Comparison of ENCODE assay signal across 22 cellular contexts in the genomic region with DNA sequence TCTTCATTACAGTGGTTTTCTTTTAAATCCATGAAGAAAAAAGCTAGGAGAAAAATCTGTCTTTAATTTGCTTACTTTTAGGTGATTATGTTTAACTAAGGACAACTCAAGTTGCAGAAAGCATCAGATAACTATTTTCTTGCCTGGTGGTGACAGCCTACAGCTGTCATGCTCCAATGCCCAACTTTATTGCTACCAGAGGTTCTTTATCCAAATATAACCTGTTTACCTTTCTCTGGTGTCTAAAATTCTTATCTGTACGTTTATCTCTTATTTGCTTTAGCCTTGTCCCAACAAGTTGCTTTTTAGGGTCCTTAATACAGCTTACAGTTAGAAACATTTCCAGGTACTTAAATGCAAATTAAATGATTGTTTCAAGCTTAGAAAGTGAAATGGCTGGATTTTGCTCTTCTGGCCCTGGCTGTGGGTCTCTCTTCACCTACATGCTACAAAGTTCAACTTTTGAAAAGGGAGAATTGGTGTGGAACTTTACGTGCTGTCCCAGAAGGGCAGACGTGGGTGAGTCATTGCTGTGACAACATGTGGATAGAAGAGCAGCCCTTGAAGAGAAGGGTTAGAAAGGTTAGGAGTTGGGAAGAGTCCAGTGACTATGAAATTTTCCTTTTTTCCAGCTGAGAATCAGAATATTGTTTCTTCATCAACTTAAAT.
DNase-seq lines count a peak whose midpoint lies in the region; ATAC-seq, FAIRE-seq and TF ChIP-seq lines count a peak whose summit lies in the region.
"Had no signal": no experiment of that assay in that cellular context is flagged by ENCODE, and none has a peak within 500 bp of the region (broad histone marks: within the 10 kb centered on the region; RNA-seq: fewer than 3 reads in every experiment).

No MANE protein-coding gene starts in this region.

- H3K9me3 ChIP-seq in K562 (replicated peaks; ENCODE audit: control insufficient read depth, insufficient read depth, low read depth, low read length) (no peaks in the 10 kb centered on the region), HepG2 (ENCODE audit: low read length) (peaks cover 4% of the 10 kb centered on the region; the same call in 1 of the 2 replicates), stomach (peaks cover 0 to 5% (median 0%) of the 10 kb centered on the region in 4 donors)
- H3K9me3 ChIP-seq: SK-N-SH had no signal

- TF ChIP-seq CTCF in K562 (IDR thresholded peaks at IDR 0.05 in 2 of 3, conservative IDR thresholded peaks at IDR 0.05 in 1 of 3; ENCODE audit: insufficient read depth in 2 of 3, low read depth in 1 of 3, low read length in 3 of 3) (no peak), HepG2 (CRISPR knock-in tag; IDR thresholded peaks at IDR 0.05) (no peak), stomach (IDR thresholded peaks at IDR 0.05) (no peak)

- H3K4me1 ChIP-seq in K562 (replicated peaks in 1 of 2; ENCODE audit: control insufficient read depth in 2 of 2, insufficient read depth in 2 of 2, low read length in 2 of 2) (no peaks in the 10 kb centered on the region), HepG2 (ENCODE audit: insufficient read depth, low read length) (peaks cover 20% of the 10 kb centered on the region), stomach (peaks cover 0 to 40% (median 27%) of the 10 kb centered on the region in 4 donors)
- H3K4me1 ChIP-seq: heart left ventricle, upper lobe of left lung had no signal

- H3K27ac ChIP-seq in K562 (ENCODE audit: extremely low read depth, low read depth, low read length) (no peak overlapping the region), HepG2 (ENCODE audit: extremely low read length, insufficient read depth, low read length) (no peak overlapping the region), stomach (peak overlapping the region in 4 of 5 donors; percentile 3 to 49 (median 25))
- H3K27ac ChIP-seq: BLaER1 treated with 17β-estradiol and CSF1 and Interleukin-3, amounts not matched to agents 10 nM and 100 nM; coronary artery; upper lobe of left lung had no signal

- BruUV-seq in K562 (replicated peaks; lab: Mats Ljungman, UMichigan), result no TSS peak
- no TSS peak for BruUV-seq in HepG2 (replicated peaks; lab: Mats Ljungman, UMichigan)

- H4K20me1 ChIP-seq in K562 (replicated peaks; ENCODE audit: control insufficient read depth, insufficient read depth, low read length), result no peaks in the 10 kb centered on the region
- no peaks in the 10 kb centered on the region for H4K20me1 ChIP-seq in HepG2 (ENCODE audit: insufficient read depth, low read length)
- H4K20me1 ChIP-seq: BLaER1 treated with 17β-estradiol and CSF1 and Interleukin-3, amounts not matched to agents 10 nM and 100 nM had no signal

- H3K36me3 ChIP-seq in K562 (ENCODE audit: control insufficient read depth, insufficient read depth, low read length) (no peaks in the 10 kb centered on the region), HepG2 (replicated peaks in 1 of 2; ENCODE audit: control insufficient read depth in 1 of 2, insufficient read depth in 2 of 2, low read length in 2 of 2) (no peaks in the 10 kb centered on the region), stomach (no peaks in the 10 kb centered on the region)
- H3K36me3 ChIP-seq: BLaER1 treated with 17β-estradiol and CSF1 and Interleukin-3, amounts not matched to agents 10 nM and 100 nM; heart left ventricle; upper lobe of left lung had no signal

- DNase-seq in LoVo (ENCODE audit: low spot score) (peak; percentile 75), K562 (ENCODE audit: extremely low read depth in 1 of 4, low spot score in 3 of 4) (peak in 2 of 4 experiments; percentile 7 to 30), HepG2 (ENCODE audit: low spot score) (peak; percentile 54), stomach (no peak), NCI-H2227 treated with DMSO at 0.1 percent for 48 hours (lab: John Stamatoyannopoulos, UW) (no peak), mesenteric fat pad (ENCODE audit: low spot score) (no peak)
- DNase-seq: activated CD8-positive, alpha-beta T cell treated with anti-CD3 and anti-CD28 coated beads for 36 hours; DMS79 treated with DMSO at 0.1 percent for 48 hours; heart left ventricle; left cardiac atrium; natural killer cell; NCI-H1417; NCI-H345; retina; SK-N-SH; stimulated activated CD4-positive, alpha-beta T cell treated with anti-CD3 and anti-CD28 coated beads, Interleukin-2, amount 100 ng/mL, for 48 hours had no signal

- H3K9ac ChIP-seq in K562 (ENCODE audit: insufficient read depth in 1 of 2, low read depth in 2 of 2, low read length in 2 of 2) (no peak overlapping the region), HepG2 (ENCODE audit: insufficient read depth, low read depth, low read length) (no peak overlapping the region)
- H3K9ac ChIP-seq: BLaER1 treated with 17β-estradiol and CSF1 and Interleukin-3, amounts not matched to agents 10 nM and 100 nM; SK-N-SH had no signal

- TF ChIP-seq EP300 in K562 (IDR thresholded peaks at IDR 0.05; ENCODE audit: low read length), result no peak
- no peak for TF ChIP-seq EP300 in HepG2 (IDR thresholded peaks at IDR 0.05; ENCODE audit: low read depth in 2 of 2, low read length in 2 of 2)
- TF ChIP-seq EP300 in HepG2 (CRISPR knock-in tag; IDR thresholded peaks at IDR 0.05; ENCODE audit: borderline replicate concordance), result no peak
- TF ChIP-seq EP300 in stomach (IDR thresholded peaks at IDR 0.05), result no peak

- 6% methylated on average over 3 of the region's 3 CpGs for WGBS in K562 (ENCODE audit: insufficient coverage, low coverage, missing lambda C conversion rate)
- WGBS in HepG2 (ENCODE audit: low lambda C conversion rate), result 0% methylated on average over 3 of the region's 3 CpGs
- 25 to 38% (median 28%) methylated on average over 3 of the region's 3 CpGs for WGBS in stomach, 5 donors

- FAIRE-seq in K562 (lab: Jason Lieb, UNC) (peak; percentile 6), HepG2 (lab: Jason Lieb, UNC) (no peak)
- FAIRE-seq: H1, TTC549 had no signal

- ATAC-seq in K562 (no peak), HepG2 (peak; percentile 90), GM18873 (IDR thresholded peaks at IDR 0.05; ENCODE audit: low FRiP score, unreplicated experiment) (no peak)
- ATAC-seq: activated CD8-positive, alpha-beta T cell treated with anti-CD3 and anti-CD28 coated beads for 36 hours; heart left ventricle; left cardiac atrium; natural killer cell had no signal

- TF ChIP-seq POLR2A in K562 (conservative IDR thresholded peaks at IDR 0.05), result no peak
- TF ChIP-seq POLR2A in HepG2 (IDR thresholded peaks at IDR 0.05; ENCODE audit: insufficient read depth in 1 of 2, low read depth in 2 of 2, low read length in 2 of 2), result no peak
- TF ChIP-seq POLR2A in stomach (IDR thresholded peaks at IDR 0.05), result no peak

- in situ Hi-C loops in K562 (cut with MboI) (no loop called here), HepG2 (cut with HindIII; ENCODE audit: extremely low pct_ligation_motif_present, low pct_unique_long_range_greater_than_20kb) (no loop called here)

- intact Hi-C loops in K562 (cut with micrococcal nuclease), result no loop called here
- intact Hi-C loops in HepG2 (cut with micrococcal nuclease; ENCODE audit: unreplicated experiment), result no loop called here
- intact Hi-C loops in stomach (cut with DNase I; ENCODE audit: low total_unique reads), result no loop called here

- H2AFZ ChIP-seq in K562 (ENCODE audit: low read depth, low read length) (peak overlapping the region; percentile 75), HepG2 (ENCODE audit: low read length) (no peak overlapping the region)

- CTCF ChIA-PET in K562 (lab: Yijun Ruan, JAX; ENCODE audit: low intra/inter-chr PET ratio), result no interaction called here
- CTCF ChIA-PET in HepG2 (lab: Yijun Ruan, JAX; ENCODE audit: low intra/inter-chr PET ratio, low total read pairs), result no interaction called here

- no peaks in the 10 kb centered on the region for H3K9me1 ChIP-seq in K562 (ENCODE audit: control insufficient read depth, insufficient read depth, low read length)

- H3K4me3 ChIP-seq in K562, result no peak overlapping the region
- no peak overlapping the region for H3K4me3 ChIP-seq in HepG2 (replicated peaks in 1 of 3; ENCODE audit: insufficient read depth in 1 of 3, low read depth in 2 of 3, low read length in 3 of 3)
- no peak overlapping the region for H3K4me3 ChIP-seq in stomach
- H3K4me3 ChIP-seq: BLaER1 treated with 17β-estradiol and CSF1 and Interleukin-3, amounts not matched to agents 10 nM and 100 nM; coronary artery; heart left ventricle; upper lobe of left lung had no signal

- H3K27me3 ChIP-seq in K562 (ENCODE audit: control insufficient read depth in 2 of 2, insufficient read depth in 2 of 2, low read length in 2 of 2) (no peaks in the 10 kb centered on the region), HepG2 (ENCODE audit: control insufficient read depth in 1 of 2, insufficient read depth in 2 of 2, low read length in 2 of 2) (no peaks in the 10 kb centered on the region), stomach (no peaks in the 10 kb centered on the region)
- H3K27me3 ChIP-seq: BLaER1 treated with 17β-estradiol and CSF1 and Interleukin-3, amounts not matched to agents 10 nM and 100 nM; heart left ventricle; upper lobe of left lung had no signal

- H3K79me2 ChIP-seq in K562 (ENCODE audit: control insufficient read depth, insufficient read depth, low read length) (no peaks in the 10 kb centered on the region), HepG2 (ENCODE audit: insufficient read depth, low read length) (no peaks in the 10 kb centered on the region)

- POLR2A ChIA-PET in K562 (lab: Yijun Ruan, JAX), result no interaction called here
- POLR2A ChIA-PET in HepG2 (lab: Yijun Ruan, JAX), result no interaction called here

- H3K4me2 ChIP-seq in K562 (ENCODE audit: insufficient read depth, low read length), result no peak overlapping the region
- H3K4me2 ChIP-seq in HepG2 (ENCODE audit: low read depth, low read length), result no peak overlapping the region
- H3K4me2 ChIP-seq: BLaER1 treated with 17β-estradiol and CSF1 and Interleukin-3, amounts not matched to agents 10 nM and 100 nM; SK-N-SH had no signal

- TF ChIP-seq RAD21 in K562 (CRISPR knock-in tag; conservative IDR thresholded peaks at IDR 0.05 in 1 of 2, IDR thresholded peaks at IDR 0.05 in 1 of 2) (no peak), HepG2 (CRISPR knock-in tag; IDR thresholded peaks at IDR 0.05) (no peak)

TF ChIP-seq in K562, 482 proteins besides CTCF, POLR2A, EP300 and RAD21 (continues in another document):
- no peak for TF ChIP-seq ATF7 (IDR thresholded peaks at IDR 0.05)

TF ChIP-seq in HepG2, 621 proteins besides CTCF, POLR2A, EP300 and RAD21 (continues in another document):
- TF ChIP-seq HOXA5 (CRISPR knock-in tag; IDR thresholded peaks at IDR 0.05) (no peak), JUND (CRISPR knock-in tag; IDR thresholded peaks at IDR 0.05) (peak; percentile 43; the same call in 1 of the 2 replicates), FOSL1 (CRISPR knock-in tag; IDR thresholded peaks at IDR 0.05; ENCODE audit: borderline replicate concordance) (peak; percentile 67; the same call in 1 of the 2 replicates), JUN (CRISPR knock-in tag; IDR thresholded peaks at IDR 0.05) (peak; percentile 56; the same call in 1 of the 2 replicates), FOXA3 (CRISPR knock-in tag; IDR thresholded peaks at IDR 0.05) (peak; percentile 41; the same call in 1 of the 2 replicates), FOXK1 (CRISPR knock-in tag; IDR thresholded peaks at IDR 0.05; ENCODE audit: borderline replicate concordance, low read depth) (0 out of 2 replicates have a peak, but pooled peaks have one; percentile 13), KDM4B (CRISPR knock-in tag; IDR thresholded peaks at IDR 0.05) (no peak)

Comparison
In these comparisons a context has a peak if more than half of its experiments do, and no peak if none do; other contexts are left out.
1. DNase-seq: peak in LoVo (single experiment) and HepG2 (single experiment); none in stomach (single experiment), NCI-H2227 treated with DMSO at 0.1 percent for 48 hours (single experiment) and mesenteric fat pad (single experiment).
2. H3K27ac ChIP-seq: peak in stomach (4 of 5); none in K562 (single experiment) and HepG2 (single experiment).